In the genomic region with DNA sequence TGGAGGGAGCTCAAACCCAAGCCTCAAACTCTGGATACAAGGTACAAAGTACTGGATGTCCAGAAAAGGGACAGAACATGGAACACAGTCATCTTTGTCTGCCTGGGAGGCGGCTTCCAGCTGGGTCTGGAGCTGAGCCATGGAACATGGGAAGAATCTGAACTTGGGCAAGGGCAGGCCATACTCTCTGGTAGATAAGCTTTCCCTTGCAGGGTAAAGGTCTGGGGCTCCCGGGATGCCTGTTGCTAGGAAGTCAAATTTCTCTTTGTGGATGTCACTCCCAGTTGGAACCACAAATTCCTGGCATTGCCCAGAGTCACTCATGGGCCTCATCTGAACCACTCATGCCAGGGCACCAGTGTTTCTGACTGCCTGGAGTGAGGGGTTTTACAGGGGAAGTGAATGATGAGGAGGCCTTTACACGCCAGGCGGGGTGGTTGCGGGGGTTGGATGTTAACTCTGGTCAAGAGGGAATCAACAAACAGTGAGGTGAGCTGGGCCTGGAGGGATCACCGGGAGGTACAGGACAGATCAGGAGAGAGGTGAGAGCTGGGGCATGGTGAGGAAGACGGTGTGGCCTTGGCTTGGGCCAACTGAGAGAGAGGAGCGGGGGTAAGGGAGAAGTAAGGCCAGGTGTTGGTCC, we compare ENCODE assay signal across 8 cellular contexts. TPM values are rescaled to one million over a fixed set of nuclear protein-coding genes. Genes with fewer than 3 reads are reported as not detected.
DNase-seq lines count a peak whose midpoint lies in the region; ATAC-seq and TF ChIP-seq lines count a peak whose summit lies in the region.

No MANE protein-coding gene starts in this region.

- H3K9me2 ChIP-seq in Karpas-422 (replicated peaks; ENCODE audit: insufficient read depth, low read length): no peaks in the 10 kb centered on the region

- H3K9ac ChIP-seq in mesenchymal stem cell (ENCODE audit: low read length): peak overlapping the region; percentile 99
- no peak overlapping the region for H3K9ac ChIP-seq in Karpas-422 (ENCODE audit: low read length)

- peak overlapping the region; percentile 62 for H3K27ac ChIP-seq in mesenchymal stem cell (ENCODE audit: low read length, poor library complexity, severe bottlenecking)
- H3K27ac ChIP-seq in upper lobe of right lung: peak overlapping the region; percentile 98
- H3K27ac ChIP-seq in Karpas-422 (ENCODE audit: low read length): no peak overlapping the region

- H2BK12ac ChIP-seq in mesenchymal stem cell (ENCODE audit: low read length in 2 of 2): no peak overlapping the region

- H2AFZ ChIP-seq in mesenchymal stem cell (ENCODE audit: low read depth, low read length) (no peak overlapping the region), Karpas-422 (ENCODE audit: low read length) (no peak overlapping the region)

- H2BK120ac ChIP-seq in mesenchymal stem cell (ENCODE audit: low read depth, low read length): no peak overlapping the region

- H3K4me1 ChIP-seq in mesenchymal stem cell (ENCODE audit: control insufficient read depth, insufficient read depth, low read depth, low read length) (peaks cover 23% of the 10 kb centered on the region), upper lobe of right lung (peaks cover 27% of the 10 kb centered on the region), Karpas-422 (ENCODE audit: low read length) (peaks cover 33% of the 10 kb centered on the region)

- CTCF ChIA-PET in activated CD4-positive, alpha-beta T cell treated with anti-CD3 and anti-CD28 coated beads, Interleukin-2, amount 10 ng/mL, durations not matched to agents 7 days and 5 days (lab: Charles Lee): interaction anchor here (0.5 to 2.5 kb wide), 3 partner anchors 14 to 546 kb away, joined by 3 to 10 read pairs (median 9); no protein-coding TSS in a partner anchor

- H2BK5ac ChIP-seq in mesenchymal stem cell (ENCODE audit: low read depth, low read length, poor library complexity, severe bottlenecking): no peak overlapping the region

- no peak overlapping the region for H3K18ac ChIP-seq in mesenchymal stem cell (ENCODE audit: low read depth in 1 of 2, low read length in 2 of 2)

- H4K91ac ChIP-seq in mesenchymal stem cell (ENCODE audit: low read length): no peak overlapping the region

- peak overlapping the region; percentile 29 for H3K4me2 ChIP-seq in mesenchymal stem cell (ENCODE audit: low read length, poor library complexity, severe bottlenecking)
- no peak overlapping the region for H3K4me2 ChIP-seq in Karpas-422 (ENCODE audit: low read depth, low read length, poor library complexity, severe bottlenecking)

- POLR2A ChIA-PET in activated CD4-positive, alpha-beta T cell treated with anti-CD3 and anti-CD28 coated beads, Interleukin-2, amount 10 ng/mL, durations not matched to agents 7 days and 5 days (lab: Charles Lee): interaction anchor here (0.7 kb wide), 1 partner anchor 496 kb away, joined by 3 read pairs; no protein-coding TSS in a partner anchor

- peak overlapping the region; percentile 99 for H3K27ac Mint-ChIP-seq in dendritic cell treated with granulocyte-macrophage colony-stimulating factor and Interleukin-4, amounts not matched to agents 40 ng/mL and 50 ng/mL, for 4 days
- no peak overlapping the region for H3K27ac Mint-ChIP-seq in activated CD4-positive, alpha-beta T cell treated with anti-CD3 and anti-CD28 coated beads, Interleukin-2, amount 10 ng/mL, durations not matched to agents 7 days and 5 days

- H3K4me3 ChIP-seq in mesenchymal stem cell (ENCODE audit: insufficient read depth in 1 of 2, low read depth in 1 of 2, low read length in 2 of 2) (no peak overlapping the region), upper lobe of right lung (no peak overlapping the region), Karpas-422 (ENCODE audit: low read length) (no peak overlapping the region)

- H3K79me1 ChIP-seq in mesenchymal stem cell (replicated peaks; ENCODE audit: low read length, poor library complexity, severe bottlenecking): peaks cover 2% of the 10 kb centered on the region

- H3K27me3 ChIP-seq in mesenchymal stem cell (ENCODE audit: control insufficient read depth in 1 of 2, insufficient read depth in 1 of 2, low read length in 2 of 2): no peaks in the 10 kb centered on the region
- H3K27me3 ChIP-seq in upper lobe of right lung: no peaks in the 10 kb centered on the region
- H3K27me3 ChIP-seq in Karpas-422 (ENCODE audit: low read length): no peaks in the 10 kb centered on the region

- 97% methylated on average over 8 of the region's 8 CpGs for WGBS in mesenchymal stem cell

- peak; percentile 45 for DNase-seq in activated CD8-positive, alpha-beta memory T cell treated with anti-CD3 and anti-CD28 coated beads, Interleukin-2, amount 50 U/mL, for 48 hours
- DNase-seq in activated CD8-positive, alpha-beta memory T cell treated with anti-CD3 and anti-CD28 coated beads, Interleukin-2, amount 50 U/mL, for 4 hours: no peak
- DNase-seq in mesenchymal stem cell: peak; percentile 64
- DNase-seq in upper lobe of right lung: peak; percentile 57
- DNase-seq in activated CD4-positive, alpha-beta T cell treated with anti-CD3 and anti-CD28 coated beads, Interleukin-2, amount 10 ng/mL, durations not matched to agents 7 days and 5 days: no peak
- no peak for DNase-seq in Karpas-422

- H3K4me3 Mint-ChIP-seq in dendritic cell treated with granulocyte-macrophage colony-stimulating factor and Interleukin-4, amounts not matched to agents 40 ng/mL and 50 ng/mL, for 4 days: no peak overlapping the region
- H3K4me3 Mint-ChIP-seq in activated CD4-positive, alpha-beta T cell treated with anti-CD3 and anti-CD28 coated beads, Interleukin-2, amount 10 ng/mL, durations not matched to agents 7 days and 5 days: no peak overlapping the region

- no peaks in the 10 kb centered on the region for H3K27me3 Mint-ChIP-seq in dendritic cell treated with granulocyte-macrophage colony-stimulating factor and Interleukin-4, amounts not matched to agents 40 ng/mL and 50 ng/mL, for 4 days
- peaks cover 1% of the 10 kb centered on the region for H3K27me3 Mint-ChIP-seq in activated CD4-positive, alpha-beta T cell treated with anti-CD3 and anti-CD28 coated beads, Interleukin-2, amount 10 ng/mL, durations not matched to agents 7 days and 5 days

- no peak overlapping the region for H4K8ac ChIP-seq in mesenchymal stem cell (ENCODE audit: low read length)

- ATAC-seq in upper lobe of right lung: no peak
- no peak for ATAC-seq in GM19397 (IDR thresholded peaks at IDR 0.05; ENCODE audit: unreplicated experiment)

- no peaks in the 10 kb centered on the region for H3K9me3 ChIP-seq in mesenchymal stem cell (ENCODE audit: control insufficient read depth, low read length)
- H3K9me3 ChIP-seq in upper lobe of right lung: no peaks in the 10 kb centered on the region
- H3K9me3 ChIP-seq in Karpas-422 (ENCODE audit: low read length): no peaks in the 10 kb centered on the region

- no peak overlapping the region for H2BK15ac ChIP-seq in mesenchymal stem cell (ENCODE audit: low read depth, poor library complexity, severe bottlenecking)

- peaks cover 7% of the 10 kb centered on the region for H3K79me2 ChIP-seq in Karpas-422 (ENCODE audit: low read length)

- peaks cover 25% of the 10 kb centered on the region for H4K20me1 ChIP-seq in Karpas-422 (ENCODE audit: insufficient read depth, low read depth, low read length)

- no peak overlapping the region for H3K23ac ChIP-seq in mesenchymal stem cell (ENCODE audit: low read length in 2 of 2)

- H3K36me3 ChIP-seq in mesenchymal stem cell (ENCODE audit: control insufficient read depth in 1 of 2, insufficient read depth in 2 of 2, low read depth in 1 of 2, low read length in 2 of 2) (peaks cover 19 to 67% of the 10 kb centered on the region in 2 experiments), upper lobe of right lung (peaks cover 37% of the 10 kb centered on the region), Karpas-422 (ENCODE audit: insufficient read depth, low read length) (peaks cover 17% of the 10 kb centered on the region)

- H3K14ac ChIP-seq in mesenchymal stem cell (ENCODE audit: low read length in 2 of 2): no peak overlapping the region

- intact Hi-C loops in dendritic cell treated with granulocyte-macrophage colony-stimulating factor and Interleukin-4, amounts not matched to agents 40 ng/mL and 50 ng/mL, for 4 days (cut with micrococcal nuclease): no loop called here
- intact Hi-C loops in upper lobe of right lung (cut with DNase I): no loop called here

- no peak overlapping the region for H3K4ac ChIP-seq in mesenchymal stem cell (ENCODE audit: low read depth in 1 of 2, low read length in 2 of 2)

- peaks cover 99% of the 10 kb centered on the region for H3K36me3 Mint-ChIP-seq in dendritic cell treated with granulocyte-macrophage colony-stimulating factor and Interleukin-4, amounts not matched to agents 40 ng/mL and 50 ng/mL, for 4 days (ENCODE audit: low read depth)
- H3K36me3 Mint-ChIP-seq in activated CD4-positive, alpha-beta T cell treated with anti-CD3 and anti-CD28 coated beads, Interleukin-2, amount 10 ng/mL, durations not matched to agents 7 days and 5 days (ENCODE audit: low read depth): peaks cover 35% of the 10 kb centered on the region

- TF ChIP-seq CTCF in upper lobe of right lung (IDR thresholded peaks at IDR 0.05): no peak

- H3K9me3 Mint-ChIP-seq in dendritic cell treated with granulocyte-macrophage colony-stimulating factor and Interleukin-4, amounts not matched to agents 40 ng/mL and 50 ng/mL, for 4 days: no peaks in the 10 kb centered on the region
- no peaks in the 10 kb centered on the region for H3K9me3 Mint-ChIP-seq in activated CD4-positive, alpha-beta T cell treated with anti-CD3 and anti-CD28 coated beads, Interleukin-2, amount 10 ng/mL, durations not matched to agents 7 days and 5 days

- H2AK5ac ChIP-seq in mesenchymal stem cell (ENCODE audit: low read length, severe bottlenecking): peak overlapping the region; percentile 66

- H3K4me1 Mint-ChIP-seq in dendritic cell treated with granulocyte-macrophage colony-stimulating factor and Interleukin-4, amounts not matched to agents 40 ng/mL and 50 ng/mL, for 4 days (ENCODE audit: low read depth): peaks cover 69% of the 10 kb centered on the region
- H3K4me1 Mint-ChIP-seq in activated CD4-positive, alpha-beta T cell treated with anti-CD3 and anti-CD28 coated beads, Interleukin-2, amount 10 ng/mL, durations not matched to agents 7 days and 5 days: peaks cover 31% of the 10 kb centered on the region

RNA-seq across cellular contexts. Expression of gene FTH1, which starts 5.7 kb away (rescaled TPM):
- polyA plus RNA-seq in mesenchymal stem cell (2013, experiment 1 of 2): 3,841 TPM
- 3,893 TPM for polyA plus RNA-seq in mesenchymal stem cell (2013, experiment 2 of 2)
- 4,022 TPM for total RNA-seq in upper lobe of right lung
- total RNA-seq in activated CD4-positive, alpha-beta T cell treated with anti-CD3 and anti-CD28 coated beads, Interleukin-2, amount 10 ng/mL, durations not matched to agents 7 days and 5 days: 100 to 1,000 TPM; 751 to 840 TPM
- 209 and 392 TPM in 2 replicates for total RNA-seq in Karpas-422 (2014; rRNA removed; shearing (Covaris generic); ENCODE audit: low replicate concordance)

RNA-seq across cellular contexts. Expression of gene BEST1, which starts 11.5 kb away (rescaled TPM):
- polyA plus RNA-seq in mesenchymal stem cell (2013, experiment 1 of 2): 2.9 TPM
- 2.6 TPM for polyA plus RNA-seq in mesenchymal stem cell (2013, experiment 2 of 2)
- total RNA-seq in upper lobe of right lung: 9.6 TPM
- not detected for total RNA-seq in activated CD4-positive, alpha-beta T cell treated with anti-CD3 and anti-CD28 coated beads, Interleukin-2, amount 10 ng/mL, durations not matched to agents 7 days and 5 days
- 1.7 and 1.9 TPM in 2 replicates for total RNA-seq in Karpas-422 (2014; rRNA removed; shearing (Covaris generic); ENCODE audit: low replicate concordance)

RNA-seq across cellular contexts. Expression of gene RAB3IL1, which starts 44.3 kb away (rescaled TPM):
- 10.9 TPM for polyA plus RNA-seq in mesenchymal stem cell (2013, experiment 1 of 2)
- 10.4 TPM for polyA plus RNA-seq in mesenchymal stem cell (2013, experiment 2 of 2)
- 10.6 TPM for total RNA-seq in upper lobe of right lung
- total RNA-seq in activated CD4-positive, alpha-beta T cell treated with anti-CD3 and anti-CD28 coated beads, Interleukin-2, amount 10 ng/mL, durations not matched to agents 7 days and 5 days: not detected
- not detected in 2 replicates for total RNA-seq in Karpas-422 (2014; rRNA removed; shearing (Covaris generic); ENCODE audit: low replicate concordance)

Comparison
In these comparisons a context has a peak if more than half of its experiments do, and no peak if none do; other contexts are left out.
1. DNase-seq: peak in activated CD8-positive, alpha-beta memory T cell treated with anti-CD3 and anti-CD28 coated beads, Interleukin-2, amount 50 U/mL, for 48 hours (single experiment), mesenchymal stem cell (single experiment) and upper lobe of right lung (single experiment); none in activated CD8-positive, alpha-beta memory T cell treated with anti-CD3 and anti-CD28 coated beads, Interleukin-2, amount 50 U/mL, for 4 hours (single experiment), activated CD4-positive, alpha-beta T cell treated with anti-CD3 and anti-CD28 coated beads, Interleukin-2, amount 10 ng/mL, durations not matched to agents 7 days and 5 days (single experiment) and Karpas-422 (single experiment).
2. RNA of gene RAB3IL1, which starts 44.3 kb away (total RNA-seq): 10.6 TPM in upper lobe of right lung (single experiment); not detected in activated CD4-positive, alpha-beta T cell treated with anti-CD3 and anti-CD28 coated beads, Interleukin-2, amount 10 ng/mL, durations not matched to agents 7 days and 5 days and not detected in Karpas-422; every median in the first group is over 10 times any median in the second.